2 cellular contexts compared by ENCODE assay signal in genomic region chr1:213670692-213671023, GRCh38.
TF ChIP-seq lines count a peak whose summit lies in the region.

No MANE protein-coding gene starts in this region.

TF ChIP-seq in HepG2, 621 proteins besides CTCF, POLR2A, EP300 and RAD21 (continued from another document):
- no peak for TF ChIP-seq DMTF1 (CRISPR knock-in tag; IDR thresholded peaks at IDR 0.05)
- no peak for TF ChIP-seq ZNF557 (CRISPR knock-in tag; IDR thresholded peaks at IDR 0.05)
- TF ChIP-seq ZNF382 (CRISPR knock-in tag; IDR thresholded peaks at IDR 0.05; ENCODE audit: borderline replicate concordance), result no peak
- no peak for TF ChIP-seq TEAD3 (CRISPR knock-in tag; optimal IDR thresholded peaks at IDR 0.05; ENCODE audit: borderline replicate concordance)
- TF ChIP-seq DMAP1 (CRISPR knock-in tag; IDR thresholded peaks at IDR 0.05), result no peak
- no peak for TF ChIP-seq HOXA7 (CRISPR knock-in tag; IDR thresholded peaks at IDR 0.05)
- TF ChIP-seq JUND (CRISPR knock-in tag; IDR thresholded peaks at IDR 0.05), result no peak
- TF ChIP-seq PAXIP1 (CRISPR knock-in tag; conservative IDR thresholded peaks at IDR 0.05), result no peak
- TF ChIP-seq GABPB1 (CRISPR knock-in tag; IDR thresholded peaks at IDR 0.05), result no peak
- TF ChIP-seq NFYB (CRISPR knock-in tag; IDR thresholded peaks at IDR 0.05), result no peak
- no peak for TF ChIP-seq HDAC2 (CRISPR knock-in tag; IDR thresholded peaks at IDR 0.05)
- no peak for TF ChIP-seq RNF2 (conservative IDR thresholded peaks at IDR 0.05; ENCODE audit: low read depth)

TF ChIP-seq in WTC11, 78 proteins besides CTCF, POLR2A, EP300 and RAD21 (continued from another document and continues in another):
- TF ChIP-seq ZNF425 (CRISPR knock-in tag; conservative IDR thresholded peaks at IDR 0.05) (no peak), ZNF232 (CRISPR knock-in tag; IDR thresholded peaks at IDR 0.05) (no peak), PRRX2 (CRISPR knock-in tag; IDR thresholded peaks at IDR 0.05) (no peak), FOXP4 (CRISPR knock-in tag; IDR thresholded peaks at IDR 0.05) (no peak), ZNF396 (CRISPR knock-in tag; IDR thresholded peaks at IDR 0.05; ENCODE audit: borderline replicate concordance) (peak; percentile 42; the same call in 1 of the 2 replicates), ZSCAN18 (CRISPR knock-in tag; IDR thresholded peaks at IDR 0.05) (peak; percentile 91), ESRRA (CRISPR knock-in tag; IDR thresholded peaks at IDR 0.05; ENCODE audit: borderline replicate concordance) (no peak), FOXK1 (CRISPR knock-in tag; IDR thresholded peaks at IDR 0.05) (no peak), MYBL2 (CRISPR knock-in tag; IDR thresholded peaks at IDR 0.05) (no peak), E2F5 (CRISPR knock-in tag; IDR thresholded peaks at IDR 0.05) (no peak), GTF2I (CRISPR knock-in tag; conservative IDR thresholded peaks at IDR 0.05) (no peak), STAT6 (CRISPR knock-in tag; conservative IDR thresholded peaks at IDR 0.05; ENCODE audit: low read depth) (no peak), TEAD1 (CRISPR knock-in tag; IDR thresholded peaks at IDR 0.05) (no peak), ZNF138 (CRISPR knock-in tag; conservative IDR thresholded peaks at IDR 0.05) (no peak), OVOL2 (CRISPR knock-in tag; IDR thresholded peaks at IDR 0.05; ENCODE audit: borderline replicate concordance) (no peak), NFYB (CRISPR knock-in tag; conservative IDR thresholded peaks at IDR 0.05; ENCODE audit: low read depth) (no peak), MAX (CRISPR knock-in tag; IDR thresholded peaks at IDR 0.05) (peak; percentile 16; the same call in 1 of the 2 replicates), ZBTB43 (CRISPR knock-in tag; IDR thresholded peaks at IDR 0.05) (no peak; the same call in 1 of the 2 replicates), ZNF317 (CRISPR knock-in tag; IDR thresholded peaks at IDR 0.05; ENCODE audit: borderline replicate concordance, low read depth) (no peak), AFF4 (CRISPR knock-in tag; IDR thresholded peaks at IDR 0.05; ENCODE audit: borderline replicate concordance) (no peak), SMAD3 (CRISPR knock-in tag; IDR thresholded peaks at IDR 0.05; ENCODE audit: borderline replicate concordance) (no peak), USF1 (CRISPR knock-in tag; IDR thresholded peaks at IDR 0.05) (no peak), USF2 (CRISPR knock-in tag; IDR thresholded peaks at IDR 0.05) (no peak), ZNF532 (CRISPR knock-in tag; IDR thresholded peaks at IDR 0.05; ENCODE audit: borderline replicate concordance) (peak; percentile 77; the same call in 1 of the 2 replicates), HMGA2 (CRISPR knock-in tag; IDR thresholded peaks at IDR 0.05) (no peak), CREM (CRISPR knock-in tag; IDR thresholded peaks at IDR 0.05) (no peak)
